In the genomic region with DNA sequence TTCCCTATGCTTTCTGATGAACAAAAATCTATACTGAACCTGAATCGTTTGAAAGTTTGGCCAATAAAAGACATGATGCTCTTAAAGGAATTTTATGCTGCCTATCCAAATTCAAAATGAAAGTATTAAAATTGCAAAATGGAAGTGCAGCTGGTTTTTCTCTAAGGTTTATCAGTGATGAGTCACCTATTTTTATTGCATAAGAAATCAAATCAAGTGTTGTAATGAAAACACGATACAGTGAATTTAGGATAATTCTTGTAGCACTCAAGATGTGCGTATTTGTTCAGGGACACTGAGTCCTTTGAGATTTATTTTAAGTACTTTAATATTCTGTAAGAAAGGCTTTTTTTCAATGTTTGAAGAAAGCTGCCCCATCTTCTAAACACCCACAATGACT, we compare ENCODE assay signal across 19 cellular contexts.
DNase-seq lines count a peak whose midpoint lies in the region; ATAC-seq, FAIRE-seq and TF ChIP-seq lines count a peak whose summit lies in the region.
"Had no signal": no experiment of that assay in that cellular context is flagged by ENCODE, and none has a peak within 500 bp of the region (broad histone marks: within the 10 kb centered on the region; RNA-seq: fewer than 3 reads in every experiment).

No MANE protein-coding gene starts in this region.

- DNase-seq in M059J (ENCODE audit: low read depth) (peak; percentile 41), bronchial epithelial cell (ENCODE audit: low read depth) (peak; percentile 4), fibroblast of the aortic adventitia (ENCODE audit: low read depth) (peak; percentile 37), kidney glomerular epithelial cell (lab: John Stamatoyannopoulos, UW) (no peak), foreskin keratinocyte (no peak)
- DNase-seq in stimulated activated CD4-positive, alpha-beta T cell treated with anti-CD3 and anti-CD28 coated beads, Interleukin-15, amount 100 ng/mL, for 24 hours = no peak
- DNase-seq: DMS79 treated with DMSO at 0.1 percent for 48 hours, GDM1, H7, HFFc6, KBM-7, NCI-H1105 treated with DMSO at 0.1 percent for 48 hours, NCI-H187, NCI-H2107, NCI-H510A treated with DMSO at 0.1 percent for 48 hours, NCI-H774 had no signal

- no peak for TF ChIP-seq CTCF in bronchial epithelial cell (IDR thresholded peaks at IDR 0.05; ENCODE audit: insufficient read depth, low read length, severe bottlenecking)
- TF ChIP-seq CTCF in fibroblast of the aortic adventitia (IDR thresholded peaks at IDR 0.05; ENCODE audit: insufficient read depth, low read length) = no peak
- no peak for TF ChIP-seq CTCF in foreskin keratinocyte (conservative IDR thresholded peaks at IDR 0.05)

- no peaks in the 10 kb centered on the region for H3K27me3 ChIP-seq in ACC112 (ENCODE audit: insufficient read depth, low read length)
- no peaks in the 10 kb centered on the region for H3K27me3 ChIP-seq in bronchial epithelial cell (ENCODE audit: control insufficient read depth, insufficient read depth, low read length)
- H3K27me3 ChIP-seq in foreskin keratinocyte = no peaks in the 10 kb centered on the region

- no peak overlapping the region for H3K27ac ChIP-seq in ACC112 (ENCODE audit: low read depth, low read length)
- no peak overlapping the region for H3K27ac ChIP-seq in foreskin keratinocyte

- FAIRE-seq in bronchial epithelial cell (lab: Jason Lieb, UNC) = no peak
- FAIRE-seq: GM12878 had no signal

- no peaks in the 10 kb centered on the region for H3K79me2 ChIP-seq in ACC112 (ENCODE audit: control insufficient read depth, insufficient read depth, low read length, unreplicated experiment)

- no peak for ATAC-seq in GM18861 (IDR thresholded peaks at IDR 0.05; ENCODE audit: unreplicated experiment)
- ATAC-seq in foreskin keratinocyte = no peak
- ATAC-seq: GM12878 had no signal

- H3K4me1 ChIP-seq in ACC112 (ENCODE audit: control insufficient read depth, insufficient read depth, low read length, unreplicated experiment) (peaks cover 3% of the 10 kb centered on the region), foreskin keratinocyte (no peaks in the 10 kb centered on the region)

- H3K4me3 ChIP-seq in ACC112 (ENCODE audit: low read depth, low read length) = peak overlapping the region; percentile 38; the same call in 1 of the 2 replicates
- H3K4me3 ChIP-seq in bronchial epithelial cell (ENCODE audit: low read depth, low read length) = no peak overlapping the region
- H3K4me3 ChIP-seq in fibroblast of the aortic adventitia (ENCODE audit: low read depth, low read length) = no peak overlapping the region
- H3K4me3 ChIP-seq: GM12878 had no signal

- H2AFZ ChIP-seq in ACC112 (ENCODE audit: low read length, unreplicated experiment) = no peak overlapping the region

- no peaks in the 10 kb centered on the region for H3K36me3 ChIP-seq in ACC112 (ENCODE audit: insufficient read depth, low read length)
- no peaks in the 10 kb centered on the region for H3K36me3 ChIP-seq in bronchial epithelial cell (ENCODE audit: control insufficient read depth, insufficient read depth, low read length)

Comparison
In these comparisons a context has a peak if more than half of its experiments do, and no peak if none do; other contexts are left out.
1. DNase-seq: peak in M059J (single experiment), bronchial epithelial cell (single experiment) and fibroblast of the aortic adventitia (single experiment); none in stimulated activated CD4-positive, alpha-beta T cell treated with anti-CD3 and anti-CD28 coated beads, Interleukin-15, amount 100 ng/mL, for 24 hours (single experiment), kidney glomerular epithelial cell (single experiment) and foreskin keratinocyte (0 of 2).